22 cellular contexts compared by ENCODE assay signal in genomic region chr16:58040945-58041627, GRCh38.
"Had no signal": no experiment of that assay in that cellular context is flagged by ENCODE, and none has a peak within 500 bp of the region (broad histone marks: within the 10 kb centered on the region; RNA-seq: fewer than 3 reads in every experiment).

No MANE protein-coding gene starts in this region.

- H3K27ac ChIP-seq: brain microvascular endothelial cell, KMS-11, WERI-Rb-1 had no signal

- DNase-seq: activated CD4-positive, alpha-beta memory T cell treated with anti-CD3 and anti-CD28 coated beads, Interleukin-2, amount 10 ng/mL, durations not matched to agents 7 days and 5 days; activated CD4-positive, alpha-beta T cell treated with anti-CD3 and anti-CD28 coated beads for 36 hours; activated CD4-positive, alpha-beta T cell treated with anti-CD3 and anti-CD28 coated beads, Interleukin-2, amount 50 U/mL, for 1 hour; activated gamma-delta T cell; activated naive CD4-positive, alpha-beta T cell treated with anti-CD3 and anti-CD28 coated beads for 36 hours; activated naive CD8-positive, alpha-beta T cell treated with anti-CD3 and anti-CD28 coated beads for 36 hours; activated T-cell treated with anti-CD3 and anti-CD28 coated beads for 4 hours; activated T-cell treated with anti-CD3 and anti-CD28 coated beads, Interleukin-2, amount 50 U/mL, for 48 hours; brain microvascular endothelial cell; NCI-H1105; NCI-H1436; NCI-H1694 treated with DMSO at 0.1 percent for 48 hours; NCI-H2029 treated with DMSO at 0.1 percent for 48 hours; NCI-H524; PC-3; SHP77 treated with DMSO at 0.1 percent for 48 hours; T-cell; T-helper 2 cell; T1000; WERI-Rb-1 had no signal

- H3K36me3 ChIP-seq: brain microvascular endothelial cell, WERI-Rb-1 had no signal

- H3K9ac ChIP-seq: KMS-11 had no signal

- ATAC-seq: activated CD4-positive, alpha-beta T cell treated with anti-CD3 and anti-CD28 coated beads for 36 hours; activated T-helper 17 cell treated with anti-CD3 and anti-CD28 coated beads, Interleukin-2, amount 50 U/mL, for 72 hours; PC-3; T-cell had no signal

- H3K4me2 ChIP-seq: KMS-11 had no signal

- H3K27me3 ChIP-seq: brain microvascular endothelial cell had no signal
